25 cellular contexts compared by ENCODE assay signal in genomic region chr11:102950622-102951081, GRCh38. TPM values are rescaled to one million over a fixed set of nuclear protein-coding genes. Genes with fewer than 3 reads are reported as not detected.
A peak's percentile ranks its signal among the peaks of the same experiment; 100 is the strongest.
DNase-seq lines count a peak whose midpoint lies in the region; ATAC-seq and TF ChIP-seq lines count a peak whose summit lies in the region.
"Had no signal": no experiment of that assay in that cellular context is flagged by ENCODE, and none has a peak within 500 bp of the region (broad histone marks: within the 10 kb centered on the region; RNA-seq: fewer than 3 reads in every experiment).

No MANE protein-coding gene starts in this region.

- H3K4me3 Mint-ChIP-seq in HFFc6 (no peak overlapping the region), chondrocyte (ENCODE audit: unreplicated experiment) (no peak overlapping the region), endodermal cell (no peak overlapping the region)
- H3K4me3 Mint-ChIP-seq: memory B cell; naive B cell; stimulated activated naive CD8-positive, alpha-beta T cell treated with anti-CD3 and anti-CD28 coated beads, Interleukin-15, Interleukin-2, amounts not matched to agents 100 ng/mL and 50 ng/mL, for 24 hours; T-helper 1 cell treated with Interleukin-12 subunit alpha and Interleukin-12 subunit beta and Interleukin-4 antibody, amounts not matched to agents 30 μg/mL and 1 μg/mL, for 36 hours had no signal

- H3K27me3 Mint-ChIP-seq in HFFc6 (ENCODE audit: insufficient read depth) (no peaks in the 10 kb centered on the region), chondrocyte (ENCODE audit: low read depth) (no peaks in the 10 kb centered on the region), endodermal cell (ENCODE audit: insufficient read depth) (no peaks in the 10 kb centered on the region)
- H3K27me3 Mint-ChIP-seq: memory B cell; stimulated activated naive CD8-positive, alpha-beta T cell treated with anti-CD3 and anti-CD28 coated beads, Interleukin-15, Interleukin-2, amounts not matched to agents 100 ng/mL and 50 ng/mL, for 24 hours had no signal

- H3K27ac ChIP-seq in lung (ENCODE audit: low read depth in 1 of 2, low read length in 1 of 2) (no peak overlapping the region), endodermal cell (ENCODE audit: low read depth, low read length) (no peak overlapping the region)
- H3K27ac ChIP-seq: C4-2B, hepatocyte, KMS-11, WERI-Rb-1 had no signal

- H3K36me3 Mint-ChIP-seq in HFFc6 (ENCODE audit: low read depth) = no peaks in the 10 kb centered on the region
- H3K36me3 Mint-ChIP-seq in chondrocyte (ENCODE audit: low read depth) = peaks cover 2% of the 10 kb centered on the region
- no peaks in the 10 kb centered on the region for H3K36me3 Mint-ChIP-seq in endodermal cell (ENCODE audit: low read depth)
- H3K36me3 Mint-ChIP-seq: memory B cell, naive B cell had no signal

- H3K36me3 ChIP-seq in lung (ENCODE audit: control insufficient read depth in 2 of 2, insufficient read depth in 2 of 2, low read length in 2 of 2) = no peaks in the 10 kb centered on the region
- H3K36me3 ChIP-seq in endodermal cell (ENCODE audit: control insufficient read depth, insufficient read depth, low read length) = no peaks in the 10 kb centered on the region
- H3K36me3 ChIP-seq: WERI-Rb-1 had no signal

- peak; percentile 58 for ATAC-seq in lung (ENCODE audit: insufficient read depth, low FRiP score)
- ATAC-seq: sciatic nerve had no signal

- H3K9me3 Mint-ChIP-seq in HFFc6 (no peaks in the 10 kb centered on the region), chondrocyte (ENCODE audit: low read depth) (no peaks in the 10 kb centered on the region), endodermal cell (no peaks in the 10 kb centered on the region)
- H3K9me3 Mint-ChIP-seq: memory B cell; naive B cell; stimulated activated naive CD8-positive, alpha-beta T cell treated with anti-CD3 and anti-CD28 coated beads, Interleukin-15, Interleukin-2, amounts not matched to agents 100 ng/mL and 50 ng/mL, for 24 hours; T-helper 1 cell treated with Interleukin-12 subunit alpha and Interleukin-12 subunit beta and Interleukin-4 antibody, amounts not matched to agents 30 μg/mL and 1 μg/mL, for 36 hours had no signal

- H3K9me3 ChIP-seq in lung (ENCODE audit: control insufficient read depth in 2 of 2, insufficient read depth in 1 of 2, low read length in 1 of 2) (no peaks in the 10 kb centered on the region), endodermal cell (ENCODE audit: control insufficient read depth, low read length) (no peaks in the 10 kb centered on the region)

- H3K27ac Mint-ChIP-seq in HFFc6 (no peak overlapping the region), chondrocyte (ENCODE audit: unreplicated experiment) (peak overlapping the region; percentile 73), endodermal cell (no peak overlapping the region)
- H3K27ac Mint-ChIP-seq: memory B cell; stimulated activated naive CD8-positive, alpha-beta T cell treated with anti-CD3 and anti-CD28 coated beads, Interleukin-15, Interleukin-2, amounts not matched to agents 100 ng/mL and 50 ng/mL, for 24 hours; T-helper 1 cell treated with Interleukin-12 subunit alpha and Interleukin-12 subunit beta and Interleukin-4 antibody, amounts not matched to agents 30 μg/mL and 1 μg/mL, for 36 hours had no signal

- no peak overlapping the region for H3K9ac ChIP-seq in endodermal cell (ENCODE audit: extremely low read depth, low read length, poor library complexity, severe bottlenecking)
- H3K9ac ChIP-seq: KMS-11 had no signal

- WGBS in lung, 2 donors = 54 to 78% methylated on average over 2 of the region's 2 CpGs
- WGBS in endodermal cell (ENCODE audit: insufficient coverage in 1 of 2, insufficient read length in 1 of 2), 2 experiments = 87% methylated on average over 1 of the region's 2 CpGs; no CpG with 5 or more reads in 1 of the 2 experiments

- H3K4me1 Mint-ChIP-seq in HFFc6 (ENCODE audit: low read depth) (peaks cover 16% of the 10 kb centered on the region), chondrocyte (ENCODE audit: low read depth) (peaks cover 15% of the 10 kb centered on the region), endodermal cell (no peaks in the 10 kb centered on the region)
- H3K4me1 Mint-ChIP-seq: memory B cell, naive B cell had no signal

- DNase-seq in DMS53 (lab: John Stamatoyannopoulos, UW) = peak; percentile 46
- peak; percentile 8 for DNase-seq in HFFc6
- DNase-seq in chondrocyte (ENCODE audit: low spot score) = no peak
- no peak for DNase-seq in lung (ENCODE audit: low spot score)
- DNase-seq in endodermal cell = no peak
- no peak for DNase-seq in NCI-H510A (lab: John Stamatoyannopoulos, UW)
- DNase-seq in C1 segment of cervical spinal cord (lab: John Stamatoyannopoulos, UW) = no peak
- DNase-seq: activated naive CD4-positive, alpha-beta T cell; activated T-cell treated with anti-CD3 and anti-CD28 coated beads for 4 hours; cerebellar nuclear complex; effector memory CD4-positive, alpha-beta T cell; naive B cell; NCI-H1417; NCI-H526; SHP77 treated with DMSO at 0.1 percent for 48 hours; stimulated activated CD4-positive, alpha-beta T cell treated with anti-CD3 and anti-CD28 coated beads, Interleukin-2, amount 100 ng/mL, for 24 hours; trophoblast cell; WERI-Rb-1 had no signal

- H3K27me3 ChIP-seq in lung (ENCODE audit: control insufficient read depth, insufficient read depth) = no peaks in the 10 kb centered on the region
- H3K27me3 ChIP-seq in endodermal cell (ENCODE audit: control insufficient read depth, insufficient read depth, low read length, poor library complexity, severe bottlenecking) = no peaks in the 10 kb centered on the region
- H3K27me3 ChIP-seq: hepatocyte had no signal

- no peak overlapping the region for H3K4me3 ChIP-seq in lung
- no peak overlapping the region for H3K4me3 ChIP-seq in endodermal cell (ENCODE audit: low read length)
- H3K4me3 ChIP-seq: hepatocyte had no signal

- no peak for TF ChIP-seq CTCF in HFFc6 (IDR thresholded peaks at IDR 0.05)
- TF ChIP-seq CTCF in chondrocyte (IDR thresholded peaks at IDR 0.05) = no peak
- no peak for TF ChIP-seq CTCF in lung (IDR thresholded peaks at IDR 0.05; ENCODE audit: control extremely low read depth, extremely low read depth)
- no peak for TF ChIP-seq CTCF in endodermal cell (conservative IDR thresholded peaks at IDR 0.05)

- H3K4me1 ChIP-seq in lung (ENCODE audit: control insufficient read depth in 2 of 2, insufficient read depth in 2 of 2, low read length in 2 of 2) (no peaks in the 10 kb centered on the region), endodermal cell (ENCODE audit: control insufficient read depth, insufficient read depth, low read length) (no peaks in the 10 kb centered on the region)

RNA-seq across cellular contexts. Expression of gene MMP13, which starts 4.9 kb away (rescaled TPM):
- total RNA-seq in HFFc6 (2021; fragmentation: NEBNext Ultra II Directional; extraction: Animal tissue kit (Norgen Biotek cat#: 25700)) = not detected
- total RNA-seq in chondrocyte (0.60 to 7.2 TPM (median 6.5 TPM) in 3 replicates), lung (under 1 TPM in 1 of 2 donors, not detected in 1; 0.09 TPM), endodermal cell (not detected)
- under 1 TPM; 0.08 to 0.84 TPM for polyA plus RNA-seq in lung
- polyA plus RNA-seq in endodermal cell (2013, experiment 1 of 2) = not detected
- polyA plus RNA-seq in endodermal cell (2013, experiment 2 of 2) = not detected
- total RNA-seq: sciatic nerve had no signal
- polyA plus RNA-seq: hepatocyte had no signal

Comparison
In these comparisons a context has a peak if more than half of its experiments do, and no peak if none do; other contexts are left out.
1. DNase-seq: peak in DMS53 (single experiment) and HFFc6 (single experiment); none in chondrocyte (single experiment), lung (single experiment), endodermal cell (single experiment), NCI-H510A (single experiment) and C1 segment of cervical spinal cord (0 of 14).